In the genomic region with DNA sequence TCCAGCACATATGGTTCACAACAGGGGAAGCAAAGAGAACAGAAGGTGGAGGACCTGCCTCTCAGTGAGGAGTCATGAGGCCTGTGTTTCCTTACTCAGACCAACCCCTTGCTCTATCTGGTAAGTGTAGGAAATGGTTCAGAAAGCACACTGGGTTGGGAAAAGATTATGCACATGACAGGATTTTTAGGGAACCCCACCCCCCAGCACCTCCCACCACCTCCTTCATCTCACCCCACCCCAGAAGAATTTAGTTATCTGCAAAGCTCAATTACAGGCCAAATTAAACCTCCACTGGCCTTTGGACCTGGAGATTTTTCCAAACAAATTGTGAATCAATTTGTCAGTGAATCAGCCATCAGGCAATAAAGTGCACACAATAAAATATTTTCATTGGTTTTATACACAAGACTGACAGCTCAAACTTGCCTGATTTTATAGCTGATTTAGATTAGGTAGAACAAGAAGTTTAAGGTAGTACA, we compare ENCODE assay signal across 31 cellular contexts.
A peak's percentile ranks its signal among the peaks of the same experiment; 100 is the strongest.
DNase-seq lines count a peak whose midpoint lies in the region; FAIRE-seq and TF ChIP-seq lines count a peak whose summit lies in the region.
"Had no signal": no experiment of that assay in that cellular context is flagged by ENCODE, and none has a peak within 500 bp of the region (broad histone marks: within the 10 kb centered on the region; RNA-seq: fewer than 3 reads in every experiment).

No MANE protein-coding gene starts in this region.

- H3K9me3 ChIP-seq in colonic mucosa (no peaks in the 10 kb centered on the region), osteoblast (ENCODE audit: low read depth, low read length) (no peaks in the 10 kb centered on the region), kidney (ENCODE audit: control insufficient read depth in 1 of 2, low read length in 2 of 2) (no peaks in the 10 kb centered on the region)
- H3K9me3 ChIP-seq: adrenal gland, lower lobe of right lung, ovary, upper lobe of left lung had no signal

- peaks cover 0 to 10% (median 3%) of the 10 kb centered on the region in 7 donors for H3K9me3 Mint-ChIP-seq in CD14-positive monocyte
- H3K9me3 Mint-ChIP-seq: activated CD8-positive, alpha-beta T cell treated with anti-CD3 and anti-CD28 coated beads for 36 hours; activated naive CD4-positive, alpha-beta T cell treated with anti-CD3 and anti-CD28 coated beads, Interleukin-2, amount 10 ng/mL, durations not matched to agents 7 days and 5 days; activated T-helper 17 cell treated with anti-CD3 and anti-CD28 coated beads, Interleukin-2, amount 50 U/mL, for 72 hours; natural killer cell treated with Interleukin-12 subunit alpha and Interleukin-12 subunit beta and Interleukin-15 and Interleukin-18, amount 100 ng/mL, for 72 hours; T-helper 2 cell treated with Interferon-gamma antibody and Interleukin-4, amounts not matched to agents 5 μg/mL and 100 μg/mL, for 36 hours had no signal

- H3K4me1 ChIP-seq in colonic mucosa (peaks cover 4% of the 10 kb centered on the region), osteoblast (ENCODE audit: insufficient read depth, low read length) (no peaks in the 10 kb centered on the region), kidney (ENCODE audit: control insufficient read depth in 1 of 2, insufficient read depth in 1 of 2, low read depth in 1 of 2, low read length in 2 of 2) (no peaks in the 10 kb centered on the region)
- H3K4me1 ChIP-seq: adrenal gland, lower lobe of right lung, upper lobe of left lung had no signal

- no peaks in the 10 kb centered on the region for H3K4me1 Mint-ChIP-seq in CD14-positive monocyte
- H3K4me1 Mint-ChIP-seq: activated naive CD4-positive, alpha-beta T cell treated with anti-CD3 and anti-CD28 coated beads, Interleukin-2, amount 10 ng/mL, durations not matched to agents 7 days and 5 days; activated T-helper 17 cell treated with anti-CD3 and anti-CD28 coated beads, Interleukin-2, amount 50 U/mL, for 72 hours; stimulated activated naive B cell treated with anti-CD40 and anti-IgM and Interleukin-4, amounts not matched to agents 10 μg/mL and 1 μg/mL and 100 μg/mL, for 72 hours had no signal

- H3K27me3 ChIP-seq in colonic mucosa (no peaks in the 10 kb centered on the region), osteoblast (ENCODE audit: insufficient read depth, low read length) (no peaks in the 10 kb centered on the region)
- H3K27me3 ChIP-seq: adrenal gland, brain microvascular endothelial cell, ovary, upper lobe of left lung had no signal

- H3K27ac ChIP-seq in colonic mucosa, result peak overlapping the region; percentile 64
- H3K27ac ChIP-seq in osteoblast (ENCODE audit: low read depth, low read length), result no peak overlapping the region
- no peak overlapping the region for H3K27ac ChIP-seq in kidney (ENCODE audit: low read depth in 2 of 2, low read length in 2 of 2)
- H3K27ac ChIP-seq: 22Rv1, adrenal gland, brain microvascular endothelial cell, coronary artery, lower lobe of right lung, ovary, upper lobe of left lung had no signal

- H3K36me3 Mint-ChIP-seq in CD14-positive monocyte, result no peaks in the 10 kb centered on the region
- H3K36me3 Mint-ChIP-seq: activated naive CD4-positive, alpha-beta T cell treated with anti-CD3 and anti-CD28 coated beads, Interleukin-2, amount 10 ng/mL, durations not matched to agents 7 days and 5 days; natural killer cell treated with Interleukin-12 subunit alpha and Interleukin-12 subunit beta and Interleukin-15 and Interleukin-18, amount 100 ng/mL, for 72 hours; stimulated activated naive B cell treated with anti-CD40 and anti-IgM and Interleukin-4, amounts not matched to agents 10 μg/mL and 1 μg/mL and 100 μg/mL, for 72 hours had no signal

- no peaks in the 10 kb centered on the region for H4K20me1 ChIP-seq in osteoblast (ENCODE audit: insufficient read depth, low read length)

- H3K9ac ChIP-seq in colonic mucosa (ENCODE audit: low read depth in 2 of 2, low read length in 2 of 2) (no peak overlapping the region), kidney (ENCODE audit: low read length in 2 of 2) (no peak overlapping the region)

- no peaks in the 10 kb centered on the region for H3K36me3 ChIP-seq in colonic mucosa
- H3K36me3 ChIP-seq in osteoblast (ENCODE audit: insufficient read depth, low read length), result no peaks in the 10 kb centered on the region
- no peaks in the 10 kb centered on the region for H3K36me3 ChIP-seq in kidney (ENCODE audit: control insufficient read depth in 1 of 2, insufficient read depth in 2 of 2, low read length in 2 of 2)
- H3K36me3 ChIP-seq: adrenal gland, brain microvascular endothelial cell, lower lobe of right lung, ovary, upper lobe of left lung had no signal

- no peaks in the 10 kb centered on the region for H3K79me2 ChIP-seq in osteoblast (ENCODE audit: insufficient read depth, low read length)

- no peak overlapping the region for H3K27ac Mint-ChIP-seq in CD14-positive monocyte
- H3K27ac Mint-ChIP-seq: activated CD8-positive, alpha-beta T cell treated with anti-CD3 and anti-CD28 coated beads for 36 hours; activated naive CD4-positive, alpha-beta T cell treated with anti-CD3 and anti-CD28 coated beads, Interleukin-2, amount 10 ng/mL, durations not matched to agents 7 days and 5 days; activated T-helper 17 cell treated with anti-CD3 and anti-CD28 coated beads, Interleukin-2, amount 50 U/mL, for 72 hours; natural killer cell treated with Interleukin-12 subunit alpha and Interleukin-12 subunit beta and Interleukin-15 and Interleukin-18, amount 100 ng/mL, for 72 hours; stimulated activated naive B cell treated with anti-CD40 and anti-IgM and Interleukin-4, amounts not matched to agents 10 μg/mL and 1 μg/mL and 100 μg/mL, for 72 hours; T-helper 2 cell treated with Interferon-gamma antibody and Interleukin-4, amounts not matched to agents 5 μg/mL and 100 μg/mL, for 36 hours had no signal

- DNase-seq in NCI-H1694 treated with DMSO at 0.1 percent for 48 hours (lab: John Stamatoyannopoulos, UW) (peak; percentile 25), NCI-H1694 (lab: John Stamatoyannopoulos, UW) (no peak), NCI-H2171 (lab: John Stamatoyannopoulos, UW) (peak; percentile 31), colonic mucosa (peak; percentile 71), osteoblast (ENCODE audit: insufficient read length, low spot score, missing footprints) (peak; percentile 76), amniotic stem cell (lab: John Stamatoyannopoulos, UW) (no peak), kidney (no peak), CD14-positive monocyte (ENCODE audit: low spot score) (no peak)
- DNase-seq: activated CD8-positive, alpha-beta memory T cell treated with anti-CD3 and anti-CD28 coated beads, Interleukin-2, amount 50 U/mL, for 48 hours; activated CD8-positive, alpha-beta T cell treated with anti-CD3 and anti-CD28 coated beads for 36 hours; activated naive CD4-positive, alpha-beta T cell treated with anti-CD3 and anti-CD28 coated beads, Interleukin-2, amount 10 ng/mL, durations not matched to agents 7 days and 5 days; adrenal gland; brain microvascular endothelial cell; Calu3; effector memory CD4-positive, alpha-beta T cell; head of caudate nucleus; islet precursor cell; lower lobe of right lung; NCI-H1092 treated with DMSO at 0.1 percent for 48 hours; NCI-H187 treated with DMSO at 0.1 percent for 48 hours; NCI-H526 treated with DMSO at 0.1 percent for 48 hours; ovary; SHP77 treated with DMSO at 0.1 percent for 48 hours; stimulated activated naive B cell treated with anti-CD40 and anti-IgM and Interleukin-4, amounts not matched to agents 10 μg/mL and 1 μg/mL and 100 μg/mL, for 72 hours; upper lobe of left lung had no signal

- peaks cover 0 to 5% (median 1%) of the 10 kb centered on the region in 3 donors for H3K27me3 Mint-ChIP-seq in CD14-positive monocyte (ENCODE audit: low read depth in 3 of 3)
- H3K27me3 Mint-ChIP-seq: activated CD8-positive, alpha-beta T cell treated with anti-CD3 and anti-CD28 coated beads for 36 hours; activated naive CD4-positive, alpha-beta T cell treated with anti-CD3 and anti-CD28 coated beads, Interleukin-2, amount 10 ng/mL, durations not matched to agents 7 days and 5 days had no signal

- no peak overlapping the region for H2AFZ ChIP-seq in osteoblast (ENCODE audit: low read length)

- intact Hi-C loops in colonic mucosa (cut with DNase I) (no loop called here), kidney (cut with DNase I) (no loop called here), CD14-positive monocyte (cut with micrococcal nuclease) (no loop called here)

- FAIRE-seq in kidney (lab: Jason Lieb, UNC), result no peak
- FAIRE-seq: RCC 7860 had no signal

- TF ChIP-seq CTCF in colonic mucosa (IDR thresholded peaks at IDR 0.05) (no peak), osteoblast (IDR thresholded peaks at IDR 0.05; ENCODE audit: extremely low read depth, low read depth, low read length) (no peak), kidney (IDR thresholded peaks at IDR 0.05; ENCODE audit: borderline replicate concordance, extremely low read depth, insufficient read depth) (no peak), CD14-positive monocyte (IDR thresholded peaks at IDR 0.05) (no peak)

- H3K4me2 ChIP-seq in osteoblast (ENCODE audit: insufficient read depth, low read length), result no peak overlapping the region

- no peak overlapping the region for H3K4me3 ChIP-seq in colonic mucosa
- no peak overlapping the region for H3K4me3 ChIP-seq in osteoblast (ENCODE audit: insufficient read depth, low read length)
- H3K4me3 ChIP-seq in kidney (ENCODE audit: low read length in 2 of 2), result no peak overlapping the region
- H3K4me3 ChIP-seq: adrenal gland, coronary artery, lower lobe of right lung, ovary, upper lobe of left lung had no signal

- no peak overlapping the region for H3K4me3 Mint-ChIP-seq in CD14-positive monocyte
- H3K4me3 Mint-ChIP-seq: activated CD8-positive, alpha-beta T cell treated with anti-CD3 and anti-CD28 coated beads for 36 hours; activated naive CD4-positive, alpha-beta T cell treated with anti-CD3 and anti-CD28 coated beads, Interleukin-2, amount 10 ng/mL, durations not matched to agents 7 days and 5 days; activated T-helper 17 cell treated with anti-CD3 and anti-CD28 coated beads, Interleukin-2, amount 50 U/mL, for 72 hours; natural killer cell treated with Interleukin-12 subunit alpha and Interleukin-12 subunit beta and Interleukin-15 and Interleukin-18, amount 100 ng/mL, for 72 hours; stimulated activated naive B cell treated with anti-CD40 and anti-IgM and Interleukin-4, amounts not matched to agents 10 μg/mL and 1 μg/mL and 100 μg/mL, for 72 hours; T-helper 2 cell treated with Interferon-gamma antibody and Interleukin-4, amounts not matched to agents 5 μg/mL and 100 μg/mL, for 36 hours had no signal

Comparison
In these comparisons a context has a peak if more than half of its experiments do, and no peak if none do; other contexts are left out.
1. DNase-seq: peak in NCI-H1694 treated with DMSO at 0.1 percent for 48 hours (single experiment), NCI-H2171 (single experiment), colonic mucosa (single experiment) and osteoblast (single experiment); none in NCI-H1694 (single experiment), amniotic stem cell (single experiment), kidney (single experiment) and CD14-positive monocyte (single experiment).